Comparison of ENCODE assay signal across 27 cellular contexts in genomic region chr2:86307431-86307830, GRCh38. TPM values are rescaled to one million over a fixed set of nuclear protein-coding genes. Genes with fewer than 3 reads are reported as not detected.
DNase-seq lines count a peak whose midpoint lies in the region; ATAC-seq, FAIRE-seq and TF ChIP-seq lines count a peak whose summit lies in the region.
"Had no signal": no experiment of that assay in that cellular context is flagged by ENCODE, and none has a peak within 500 bp of the region (broad histone marks: within the 10 kb centered on the region; RNA-seq: fewer than 3 reads in every experiment).

No MANE protein-coding gene starts in this region.

- POLR2A ChIA-PET in K562 (lab: Yijun Ruan, JAX) = no interaction called here

- H2AFZ ChIP-seq in K562 (ENCODE audit: low read depth, low read length) = no peak overlapping the region

- no peaks in the 10 kb centered on the region for H4K20me1 ChIP-seq in K562 (replicated peaks; ENCODE audit: control insufficient read depth, insufficient read depth, low read length)
- H4K20me1 ChIP-seq: BLaER1 had no signal

- intact Hi-C loops in cardiac septum (cut with DNase I) = no loop called here
- intact Hi-C loops in heart right ventricle (cut with DNase I) = loop anchor here in 1 of 10 donors (5.0 kb wide), 1 partner anchor 60 kb away; no protein-coding TSS in a partner anchor
- intact Hi-C loops in K562 (cut with micrococcal nuclease) = no loop called here
- intact Hi-C loops in upper lobe of right lung (cut with DNase I) = no loop called here

- no peak for TF ChIP-seq POLR2A in K562 (conservative IDR thresholded peaks at IDR 0.05)

- peak; percentile 15 for FAIRE-seq in K562 (lab: Jason Lieb, UNC)
- FAIRE-seq: A204.1, GM12891 had no signal

- H3K27ac ChIP-seq in heart right ventricle (no peak overlapping the region), K562 (ENCODE audit: extremely low read depth, low read depth, low read length) (no peak overlapping the region), upper lobe of right lung (no peak overlapping the region)
- H3K27ac ChIP-seq in effector memory CD4-positive, alpha-beta T cell (ENCODE audit: insufficient read depth, low read length, poor library complexity, severe bottlenecking) = no peak overlapping the region
- H3K27ac ChIP-seq: BLaER1 had no signal

- no peaks in the 10 kb centered on the region for H3K79me2 ChIP-seq in K562 (ENCODE audit: control insufficient read depth, insufficient read depth, low read length)

- H3K4me1 ChIP-seq in heart right ventricle = peaks cover 0 to 28% (median 10%) of the 10 kb centered on the region in 9 donors
- H3K4me1 ChIP-seq in K562 (replicated peaks in 1 of 2; ENCODE audit: control insufficient read depth in 2 of 2, insufficient read depth in 2 of 2, low read length in 2 of 2) = no peaks in the 10 kb centered on the region
- H3K4me1 ChIP-seq in upper lobe of right lung = no peaks in the 10 kb centered on the region
- H3K4me1 ChIP-seq in effector memory CD4-positive, alpha-beta T cell (ENCODE audit: control insufficient read depth, insufficient read depth, low read length, poor library complexity, severe bottlenecking) = no peaks in the 10 kb centered on the region
- H3K4me1 ChIP-seq: BE2C, BLaER1 had no signal

- no peaks in the 10 kb centered on the region for H3K36me3 ChIP-seq in heart right ventricle
- H3K36me3 ChIP-seq in K562 (ENCODE audit: control insufficient read depth, insufficient read depth, low read length) = no peaks in the 10 kb centered on the region
- H3K36me3 ChIP-seq in upper lobe of right lung = no peaks in the 10 kb centered on the region
- H3K36me3 ChIP-seq in effector memory CD4-positive, alpha-beta T cell (ENCODE audit: control insufficient read depth, insufficient read depth, low read length) = no peaks in the 10 kb centered on the region
- H3K36me3 ChIP-seq: BE2C, BLaER1 had no signal

- H3K9me1 ChIP-seq in K562 (ENCODE audit: control insufficient read depth, insufficient read depth, low read length) = no peaks in the 10 kb centered on the region

- no peak overlapping the region for H3K9ac ChIP-seq in K562 (ENCODE audit: insufficient read depth in 1 of 2, low read depth in 2 of 2, low read length in 2 of 2)
- H3K9ac ChIP-seq: BLaER1 had no signal

- no peaks in the 10 kb centered on the region for H3K9me3 ChIP-seq in heart right ventricle
- H3K9me3 ChIP-seq in K562 (replicated peaks; ENCODE audit: control insufficient read depth, insufficient read depth, low read depth, low read length) = no peaks in the 10 kb centered on the region
- H3K9me3 ChIP-seq in upper lobe of right lung = no peaks in the 10 kb centered on the region
- H3K9me3 ChIP-seq in effector memory CD4-positive, alpha-beta T cell (ENCODE audit: control insufficient read depth, low read length) = no peaks in the 10 kb centered on the region
- H3K9me3 ChIP-seq: BE2C, BLaER1 had no signal

- DNase-seq in cardiac septum (ENCODE audit: low spot score) (peak; percentile 63), heart right ventricle (no peak), K562 (ENCODE audit: extremely low read depth in 1 of 4, low spot score in 3 of 4) (no peak), mesenteric fat pad (ENCODE audit: low spot score) (peak; percentile 37), upper lobe of right lung (peak; percentile 13)
- no peak for DNase-seq in effector memory CD4-positive, alpha-beta T cell
- DNase-seq: 8988T; ACHN; BE2C; C1 segment of cervical spinal cord; CD4-positive, alpha-beta memory T cell; CD4-positive, CD25-positive, alpha-beta regulatory T cell; CD8-positive, alpha-beta memory T cell; COR-L47; DMS 273 treated with DMSO at 0.1 percent for 48 hours; DMS153; DMS53; DMS79; DND-41; EL; GF-D8 had no signal

- WGBS in heart right ventricle, 2 donors = 94 to 96% methylated on average over 7 of the region's 7 CpGs
- 2% methylated on average over 7 of the region's 7 CpGs for WGBS in K562 (ENCODE audit: insufficient coverage, low coverage, missing lambda C conversion rate)

- CTCF ChIA-PET in K562 (lab: Yijun Ruan, JAX; ENCODE audit: low intra/inter-chr PET ratio) = no interaction called here

- in situ Hi-C loops in K562 (cut with MboI) = no loop called here

- ATAC-seq in heart right ventricle (no peak), K562 (no peak), upper lobe of right lung (no peak), GM18868 (IDR thresholded peaks at IDR 0.05; ENCODE audit: unreplicated experiment) (no peak), GM19324 (IDR thresholded peaks at IDR 0.05; ENCODE audit: low FRiP score, unreplicated experiment) (no peak)

- H3K4me3 ChIP-seq in heart right ventricle (no peak overlapping the region), K562 (no peak overlapping the region), upper lobe of right lung (no peak overlapping the region)
- no peak overlapping the region for H3K4me3 ChIP-seq in effector memory CD4-positive, alpha-beta T cell (ENCODE audit: insufficient read depth, low read depth, low read length, poor library complexity, severe bottlenecking)
- H3K4me3 ChIP-seq: BLaER1 had no signal

- TF ChIP-seq CTCF in heart right ventricle (IDR thresholded peaks at IDR 0.05) (no peak), K562 (IDR thresholded peaks at IDR 0.05 in 2 of 3, conservative IDR thresholded peaks at IDR 0.05 in 1 of 3; ENCODE audit: insufficient read depth in 2 of 3, low read depth in 1 of 3, low read length in 3 of 3) (no peak), upper lobe of right lung (IDR thresholded peaks at IDR 0.05) (no peak)

- BruUV-seq in K562 (replicated peaks; lab: Mats Ljungman, UMichigan) = no TSS peak

- H3K27me3 ChIP-seq in heart right ventricle (no peaks in the 10 kb centered on the region), K562 (ENCODE audit: control insufficient read depth in 2 of 2, insufficient read depth in 2 of 2, low read length in 2 of 2) (peaks cover 19 to 63% of the 10 kb centered on the region in 2 experiments; a peak in 3 of 5 replicates), upper lobe of right lung (no peaks in the 10 kb centered on the region)
- H3K27me3 ChIP-seq in effector memory CD4-positive, alpha-beta T cell (replicated peaks; ENCODE audit: control insufficient read depth, insufficient read depth, low read length, poor library complexity, severe bottlenecking) = no peaks in the 10 kb centered on the region
- H3K27me3 ChIP-seq: BE2C, BLaER1 had no signal

- no peak for TF ChIP-seq EP300 in K562 (IDR thresholded peaks at IDR 0.05; ENCODE audit: low read length)

- TF ChIP-seq RAD21 in K562 (CRISPR knock-in tag; conservative IDR thresholded peaks at IDR 0.05 in 1 of 2, IDR thresholded peaks at IDR 0.05 in 1 of 2) = no peak

- H3K4me2 ChIP-seq in K562 (ENCODE audit: insufficient read depth, low read length) = no peak overlapping the region
- H3K4me2 ChIP-seq: BLaER1 had no signal

TF ChIP-seq in K562, 482 proteins besides CTCF, POLR2A, EP300 and RAD21:
- TF ChIP-seq ZNF766 (CRISPR knock-in tag; conservative IDR thresholded peaks at IDR 0.05) = no peak

RNA-seq across cellular contexts. Expression of gene REEP1, which starts 30.0 kb away (rescaled TPM):
- 21.7 TPM for total RNA-seq in cardiac septum
- 10 to 100 TPM; 15.2 to 30.5 (median 26.2) TPM for total RNA-seq in heart right ventricle
- polyA plus RNA-seq in heart right ventricle = 10 to 100 TPM; 15.4 to 20.9 TPM
- 0.40 and 0.65 TPM in 2 replicates for total RNA-seq in K562 (2011; cell fraction: chromatin; rRNA removed; ENCODE audit: low replicate concordance)
- 0.26 and 0.33 TPM in 2 replicates for total RNA-seq in K562 (2011; cell fraction: nucleolus; rRNA removed)
- 0.59 and 1.7 TPM in 2 replicates for total RNA-seq in K562 (2011; cell fraction: nucleoplasm; rRNA removed)
- 0.12 and 0.18 TPM in 2 replicates for total RNA-seq in K562 (2014; rRNA removed)
- 0.10 and 0.11 TPM in 2 replicates for total RNA-seq in K562 (2014; rRNA removed; fragmentation: Illumina TruSeq; extraction: Trizol)
- 0.08 and 0.11 TPM in 2 replicates for total RNA-seq in K562 (2015; rRNA removed; fragmentation: Illumina TruSeq; extraction: Trizol)
- 0.11 and 0.18 TPM in 2 replicates for total RNA-seq in K562 (2021)
- polyA plus RNA-seq in K562 (2011; rRNA removed) = 0.20 and 0.67 TPM in 2 replicates
- polyA plus RNA-seq in K562 (2011; cell fraction: cytosol; rRNA removed) = 0.09 and 0.21 TPM in 2 replicates
- polyA plus RNA-seq in K562 (2011; cell fraction: nucleus; rRNA removed) = 0.73 and 0.92 TPM in 2 replicates
- polyA plus RNA-seq in K562 (2012) = 0.17 and 0.19 TPM in 2 replicates
- 0.10 and 0.13 TPM in 2 replicates for polyA plus RNA-seq in K562 (2014; fragmentation: Illumina TruSeq; extraction: Trizol)
- polyA plus RNA-seq in K562 (2014; fragmentation: Nextera tagmentation; extraction: Ambion mirVana) = under 1 TPM; 0.11 to 0.17 TPM
- 0.21 and 0.34 TPM in 2 replicates for polyA plus RNA-seq in K562 (2014; rRNA removed)
- 0.18 TPM in 2 replicates for polyA minus RNA-seq in K562 (2011; rRNA and poly(A)+ RNA removed)
- 0.19 TPM in 1 of 2 replicates, not detected in the other for polyA minus RNA-seq in K562 (2011; cell fraction: cytosol; rRNA and poly(A)+ RNA removed)
- 0.56 and 0.67 TPM in 2 replicates for polyA minus RNA-seq in K562 (2011; cell fraction: nucleus; rRNA and poly(A)+ RNA removed)
- total RNA-seq in mesenteric fat pad = 0.96 TPM
- 7.8 TPM for total RNA-seq in upper lobe of right lung
- total RNA-seq: CD4-positive, CD25-positive, alpha-beta regulatory T cell had no signal
- polyA plus RNA-seq: CD14-positive monocyte; CD4-positive, alpha-beta memory T cell; CD4-positive, CD25-positive, alpha-beta regulatory T cell; CD8-positive, alpha-beta memory T cell had no signal

Comparison
In these comparisons a context has a peak if more than half of its experiments do, and no peak if none do; other contexts are left out.
1. DNase-seq: peak in cardiac septum (single experiment), mesenteric fat pad (single experiment) and upper lobe of right lung (single experiment); none in heart right ventricle (0 of 2), K562 (0 of 4) and effector memory CD4-positive, alpha-beta T cell (0 of 3).